Comparison of ENCODE assay signal across 14 cellular contexts in genomic region chr7:148419856-148420508, GRCh38.
A peak's percentile ranks its signal among the peaks of the same experiment; 100 is the strongest.
DNase-seq lines count a peak whose midpoint lies in the region; ATAC-seq and TF ChIP-seq lines count a peak whose summit lies in the region.
"Had no signal": no experiment of that assay in that cellular context is flagged by ENCODE, and none has a peak within 500 bp of the region (broad histone marks: within the 10 kb centered on the region; RNA-seq: fewer than 3 reads in every experiment).

No MANE protein-coding gene starts in this region.

- in situ Hi-C loops in brain microvascular endothelial cell (cut with HindIII; ENCODE audit: low pct_ligation_motif_present, low sequenced_read_pairs), result no loop called here
- in situ Hi-C loops in KBM-7 (cut with MboI; ENCODE audit: low pct_unique_long_range_greater_than_20kb, low sequenced_read_pairs), result no loop called here

- peak; percentile 87 for ATAC-seq in GM18873 (IDR thresholded peaks at IDR 0.05; ENCODE audit: low FRiP score, unreplicated experiment)
- ATAC-seq in GM21528 (IDR thresholded peaks at IDR 0.05; ENCODE audit: low FRiP score, unreplicated experiment), result peak; percentile 87
- ATAC-seq in HG03095 (IDR thresholded peaks at IDR 0.05; ENCODE audit: unreplicated experiment), result peak; percentile 73
- ATAC-seq: CD8-positive, alpha-beta T cell had no signal

- TF ChIP-seq CTCF in brain microvascular endothelial cell (IDR thresholded peaks at IDR 0.05; ENCODE audit: low read depth, low read length, missing control alignments), result no peak

- peak; percentile 16 for DNase-seq in SW480 (ENCODE audit: low spot score)
- DNase-seq in brain microvascular endothelial cell, result no peak
- DNase-seq in KBM-7, result no peak
- no peak for DNase-seq in NCI-H345 treated with DMSO at 0.1 percent for 48 hours (lab: John Stamatoyannopoulos, UW; ENCODE audit: unreplicated experiment)
- no peak for DNase-seq in germinal center (ENCODE audit: low spot score)
- DNase-seq: activated CD4-positive, alpha-beta T cell treated with anti-CD3 and anti-CD28 coated beads, Interleukin-2, amount 10 ng/mL, durations not matched to agents 7 days and 5 days; activated naive CD4-positive, alpha-beta T cell treated with anti-CD3 and anti-CD28 coated beads, Interleukin-2, amount 50 U/mL, for 16 hours; CD8-positive, alpha-beta T cell; HFFc6; immature natural killer cell; MG63 had no signal

- no peak overlapping the region for H3K4me3 ChIP-seq in brain microvascular endothelial cell (ENCODE audit: low read depth, low read length)
- H3K4me3 ChIP-seq: MG63 had no signal

- H3K36me3 ChIP-seq in brain microvascular endothelial cell (replicated peaks), result no peaks in the 10 kb centered on the region
- H3K36me3 ChIP-seq: MG63 had no signal

- no peaks in the 10 kb centered on the region for H3K27me3 ChIP-seq in brain microvascular endothelial cell (replicated peaks)
- H3K27me3 ChIP-seq: MG63 had no signal

- no peak overlapping the region for H3K27ac ChIP-seq in brain microvascular endothelial cell
